In genomic region chr12:22008196-22008595, GRCh38 we compare ENCODE assay signal across 9 cellular contexts.
"Had no signal": no experiment of that assay in that cellular context is flagged by ENCODE, and none has a peak within 500 bp of the region (broad histone marks: within the 10 kb centered on the region; RNA-seq: fewer than 3 reads in every experiment).

No MANE protein-coding gene starts in this region.

- ATAC-seq: GM23338, HCT116 had no signal

- DNase-seq: GM23248, H7, H9, HCEC 1CT, HFFc6 had no signal

- H3K4me3 Mint-ChIP-seq: GM23338, H9, HFFc6 had no signal

- H3K9me3 Mint-ChIP-seq: HFFc6 had no signal

- H3K27ac Mint-ChIP-seq: GM23338, HFFc6 had no signal

- FAIRE-seq: H1, H54 had no signal
